In genomic region chr1:154847891-154848290, GRCh38 we compare ENCODE assay signal across 13 cellular contexts. TPM values are rescaled to one million over a fixed set of nuclear protein-coding genes. Genes with fewer than 3 reads are reported as not detected.
DNase-seq lines count a peak whose midpoint lies in the region; ATAC-seq and TF ChIP-seq lines count a peak whose summit lies in the region.
"Had no signal": no experiment of that assay in that cellular context is flagged by ENCODE, and none has a peak within 500 bp of the region (broad histone marks: within the 10 kb centered on the region; RNA-seq: fewer than 3 reads in every experiment).

No MANE protein-coding gene starts in this region.

- no peak overlapping the region for H3K4me3 ChIP-seq in testis
- H3K4me3 ChIP-seq: gastroesophageal sphincter had no signal

- ATAC-seq in left ventricle myocardium superior (no peak), GM18517 (IDR thresholded peaks at IDR 0.05; ENCODE audit: unreplicated experiment) (no peak)
- ATAC-seq: gastroesophageal sphincter; left colon; stimulated activated naive CD8-positive, alpha-beta T cell treated with anti-CD3 and anti-CD28 coated beads, Interleukin-15, Interleukin-2, amounts not matched to agents 100 U/mL and 50 U/mL, for 24 hours had no signal

- TF ChIP-seq CTCF in testis (IDR thresholded peaks at IDR 0.05): no peak

- H3K9me3 ChIP-seq in testis: no peaks in the 10 kb centered on the region
- H3K9me3 ChIP-seq: gastroesophageal sphincter had no signal

- no peaks in the 10 kb centered on the region for H3K36me3 ChIP-seq in testis (ENCODE audit: low read depth, missing control alignments)
- H3K36me3 ChIP-seq: gastroesophageal sphincter had no signal

- no peaks in the 10 kb centered on the region for H3K27me3 ChIP-seq in testis

- no peak for TF ChIP-seq POLR2A in testis (IDR thresholded peaks at IDR 0.05)

- H3K4me1 ChIP-seq in testis: peaks cover 8% of the 10 kb centered on the region

- intact Hi-C loops in left ventricle myocardium superior (cut with micrococcal nuclease): no loop called here
- intact Hi-C loops in testis (cut with DNase I; ENCODE audit: low total_unique reads): no loop called here

- WGBS in testis, 2 donors: 36 to 46% methylated on average over 10 to 13 of the region's 13 CpGs

- DNase-seq in NCI-H2227 (lab: John Stamatoyannopoulos, UW; ENCODE audit: unreplicated experiment): peak; percentile 34
- no peak for DNase-seq in NCI-H2227 treated with DMSO at 0.1 percent for 48 hours (lab: John Stamatoyannopoulos, UW)
- peak; percentile 61 for DNase-seq in NCI-H524 treated with DMSO at 0.1 percent for 48 hours (lab: John Stamatoyannopoulos, UW)
- DNase-seq in left ventricle myocardium superior: peak; percentile 62
- peak; percentile 48 for DNase-seq in testis
- DNase-seq in NCI-H748 treated with DMSO at 0.1 percent for 48 hours (lab: John Stamatoyannopoulos, UW): no peak
- DNase-seq in NAMALWA (ENCODE audit: low spot score): no peak
- DNase-seq: activated naive CD4-positive, alpha-beta T cell treated with anti-CD3 and anti-CD28 coated beads, Interleukin-2, amount 10 ng/mL, durations not matched to agents 7 days and 5 days; left colon; NCI-H526 treated with DMSO at 0.1 percent for 48 hours; stimulated activated naive CD8-positive, alpha-beta T cell treated with anti-CD3 and anti-CD28 coated beads, Interleukin-15, Interleukin-2, amounts not matched to agents 100 U/mL and 50 U/mL, for 24 hours had no signal

- no peak overlapping the region for H3K27ac ChIP-seq in testis

RNA-seq across cellular contexts. Expression of gene KCNN3, which starts 22.2 kb away (rescaled TPM):
- 4.0 TPM for total RNA-seq in left ventricle myocardium superior
- under 1 TPM; 0.24 to 0.56 TPM for total RNA-seq in testis
- polyA plus RNA-seq in testis (ENCODE audit: insufficient read depth, low read depth, low replicate concordance): 0.78 TPM

Comparison
In these comparisons a context has a peak if more than half of its experiments do, and no peak if none do; other contexts are left out.
1. DNase-seq: peak in NCI-H2227 (single experiment), NCI-H524 treated with DMSO at 0.1 percent for 48 hours (single experiment), left ventricle myocardium superior (single experiment) and testis (single experiment); none in NCI-H2227 treated with DMSO at 0.1 percent for 48 hours (single experiment), NCI-H748 treated with DMSO at 0.1 percent for 48 hours (single experiment) and NAMALWA (single experiment).